17 cellular contexts compared by ENCODE assay signal in the genomic region with DNA sequence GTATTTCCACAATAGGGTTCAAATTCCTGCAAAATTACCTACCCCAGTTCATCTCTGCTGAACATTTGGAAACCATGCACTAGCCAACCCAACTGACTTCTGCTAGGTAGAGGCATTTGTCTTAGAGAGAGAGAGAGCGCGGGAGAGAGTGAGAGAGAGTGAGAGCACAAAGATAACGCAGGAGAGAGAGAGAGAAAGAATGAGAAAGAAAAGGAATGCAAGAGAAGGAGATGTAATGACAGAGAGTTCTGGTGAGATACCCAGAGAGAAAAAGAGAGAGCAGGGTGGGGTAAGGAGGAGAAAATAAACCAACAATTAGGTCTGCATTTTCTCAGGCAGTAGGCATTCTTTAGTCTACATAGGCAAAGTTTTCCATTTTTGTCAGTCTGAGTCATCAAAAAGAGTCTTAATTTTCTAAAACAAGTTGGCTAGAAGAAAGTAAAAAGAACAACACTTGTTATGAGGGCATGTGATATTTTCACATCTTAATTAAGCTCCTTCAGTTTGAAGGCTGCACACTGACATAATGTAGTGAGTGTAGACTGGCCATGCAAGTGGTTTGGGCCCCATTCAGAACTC.
DNase-seq lines count a peak whose midpoint lies in the region; ATAC-seq and TF ChIP-seq lines count a peak whose summit lies in the region.
"Had no signal": no experiment of that assay in that cellular context is flagged by ENCODE, and none has a peak within 500 bp of the region (broad histone marks: within the 10 kb centered on the region; RNA-seq: fewer than 3 reads in every experiment).

No MANE protein-coding gene starts in this region.

- H3K27me3 ChIP-seq in mesenchymal stem cell (ENCODE audit: control insufficient read depth in 1 of 2, insufficient read depth in 1 of 2, low read length in 2 of 2) = no peaks in the 10 kb centered on the region

- no peak overlapping the region for H2AK5ac ChIP-seq in mesenchymal stem cell (ENCODE audit: low read length, severe bottlenecking)

- H3K9ac ChIP-seq in mesenchymal stem cell (ENCODE audit: low read length) = no peak overlapping the region

- ATAC-seq in GM21786 (IDR thresholded peaks at IDR 0.05; ENCODE audit: unreplicated experiment) (no peak), GM19455 (IDR thresholded peaks at IDR 0.05; ENCODE audit: unreplicated experiment) (no peak)
- ATAC-seq: left lobe of liver; right cardiac atrium; stimulated activated naive CD8-positive, alpha-beta T cell treated with anti-CD3 and anti-CD28 coated beads, Interleukin-15, Interleukin-2, amounts not matched to agents 100 U/mL and 50 U/mL, for 24 hours had no signal

- H2BK120ac ChIP-seq in mesenchymal stem cell (ENCODE audit: low read depth, low read length) = no peak overlapping the region

- DNase-seq in AG04449 (ENCODE audit: low read depth, low spot score) = peak; percentile 51
- peak; percentile 35 for DNase-seq in astrocyte of the spinal cord (ENCODE audit: low read depth, low spot score)
- peak; percentile 16 for DNase-seq in mesenchymal stem cell
- DNase-seq in NCI-H2081 (lab: John Stamatoyannopoulos, UW) = no peak
- DNase-seq in NCI-H146 treated with DMSO at 0.1 percent for 48 hours (lab: John Stamatoyannopoulos, UW; ENCODE audit: unreplicated experiment) = no peak
- DNase-seq: activated CD4-positive, alpha-beta T cell treated with anti-CD3 and anti-CD28 coated beads for 4 hours; activated CD8-positive, alpha-beta memory T cell treated with anti-CD3 and anti-CD28 coated beads, Interleukin-2, amount 50 U/mL, for 4 hours; activated gamma-delta T cell; aorta; dermis blood vessel endothelial cell; Kasumi-1; right cardiac atrium; stimulated activated naive CD8-positive, alpha-beta T cell treated with anti-CD3 and anti-CD28 coated beads, Interleukin-15, Interleukin-2, amounts not matched to agents 100 U/mL and 50 U/mL, for 24 hours had no signal

- H2BK15ac ChIP-seq in mesenchymal stem cell (ENCODE audit: low read depth, poor library complexity, severe bottlenecking) = no peak overlapping the region

- POLR2A ChIA-PET in AG04449 (lab: Yijun Ruan, JAX) = no interaction called here
- POLR2A ChIA-PET in HEK293 (lab: Yijun Ruan, JAX) = no interaction called here

- H3K4me3 ChIP-seq in AG04449 (ENCODE audit: low read depth, low read length) (no peak overlapping the region), HEK293 (ENCODE audit: low read depth, low read length) (no peak overlapping the region), astrocyte of the spinal cord (ENCODE audit: low read depth, low read length) (no peak overlapping the region), mesenchymal stem cell (ENCODE audit: insufficient read depth in 1 of 2, low read depth in 1 of 2, low read length in 2 of 2) (no peak overlapping the region)

- H3K9me3 ChIP-seq in HEK293 (ENCODE audit: control insufficient read depth, insufficient read depth, low read depth, low read length) (no peaks in the 10 kb centered on the region), mesenchymal stem cell (ENCODE audit: control insufficient read depth, low read length) (no peaks in the 10 kb centered on the region)

- H3K4ac ChIP-seq in mesenchymal stem cell (ENCODE audit: low read depth in 1 of 2, low read length in 2 of 2) = no peak overlapping the region

- no peak overlapping the region for H3K4me2 ChIP-seq in mesenchymal stem cell (ENCODE audit: low read length, poor library complexity, severe bottlenecking)

- no peak overlapping the region for H4K8ac ChIP-seq in mesenchymal stem cell (ENCODE audit: low read length)

- H3K14ac ChIP-seq in mesenchymal stem cell (ENCODE audit: low read length in 2 of 2) = no peak overlapping the region

- no peak for TF ChIP-seq CTCF in AG04449 (IDR thresholded peaks at IDR 0.05; ENCODE audit: insufficient read depth, low read length, missing control alignments)
- no peak for TF ChIP-seq CTCF in HEK293 (tag by site-specific recombination; IDR thresholded peaks at IDR 0.05)
- no peak for TF ChIP-seq CTCF in astrocyte of the spinal cord (IDR thresholded peaks at IDR 0.05; ENCODE audit: low read depth, low read length)

- 98% methylated on average over 3 of the region's 3 CpGs for WGBS in mesenchymal stem cell

- H3K27ac ChIP-seq in HEK293 (ENCODE audit: extremely low read depth, low read depth, low read length) (no peak overlapping the region), mesenchymal stem cell (ENCODE audit: low read length, poor library complexity, severe bottlenecking) (peak overlapping the region; percentile 53)

- H3K4me1 ChIP-seq in HEK293 (ENCODE audit: control insufficient read depth, insufficient read depth, low read length) (peaks cover 12% of the 10 kb centered on the region), mesenchymal stem cell (ENCODE audit: control insufficient read depth, insufficient read depth, low read depth, low read length) (peaks cover 9% of the 10 kb centered on the region)

- no peak overlapping the region for H4K91ac ChIP-seq in mesenchymal stem cell (ENCODE audit: low read length)

- no peak overlapping the region for H2AFZ ChIP-seq in mesenchymal stem cell (ENCODE audit: low read depth, low read length)

- H3K36me3 ChIP-seq in HEK293 (ENCODE audit: control insufficient read depth in 2 of 2, insufficient read depth in 1 of 2, low read length in 2 of 2) (peaks cover 25 to 46% of the 10 kb centered on the region in 2 experiments), mesenchymal stem cell (ENCODE audit: control insufficient read depth in 1 of 2, insufficient read depth in 2 of 2, low read depth in 1 of 2, low read length in 2 of 2) (peaks cover 14 to 89% of the 10 kb centered on the region in 2 experiments)

- H3K79me1 ChIP-seq in mesenchymal stem cell (replicated peaks; ENCODE audit: low read length, poor library complexity, severe bottlenecking) = peaks cover 7% of the 10 kb centered on the region

- H3K18ac ChIP-seq in mesenchymal stem cell (ENCODE audit: low read depth in 1 of 2, low read length in 2 of 2) = no peak overlapping the region

- CTCF ChIA-PET in AG04449 (lab: Yijun Ruan, JAX) (interaction anchor here (1.1 to 1.6 kb wide), 3 partner anchors 12 to 49 kb away, joined by 3 read pairs; no protein-coding TSS in a partner anchor), HEK293 (lab: Yijun Ruan, JAX) (no interaction called here)

- H2BK5ac ChIP-seq in mesenchymal stem cell (ENCODE audit: low read depth, low read length, poor library complexity, severe bottlenecking) = no peak overlapping the region

- in situ Hi-C loops in astrocyte of the spinal cord (cut with HindIII; ENCODE audit: low sequenced_read_pairs) = no loop called here

- H3K23ac ChIP-seq in mesenchymal stem cell (ENCODE audit: low read length in 2 of 2) = no peak overlapping the region

- no peak overlapping the region for H2BK12ac ChIP-seq in mesenchymal stem cell (ENCODE audit: low read length in 2 of 2)

TF ChIP-seq in HEK293, 187 proteins besides CTCF, POLR2A, EP300 and RAD21:
- peak; percentile 38; the same call in 1 of the 2 replicates for TF ChIP-seq ZNF596 (tag by site-specific recombination; IDR thresholded peaks at IDR 0.05)
- peak; percentile 94 for TF ChIP-seq PRDM1 (tag by site-specific recombination; IDR thresholded peaks at IDR 0.05)
- TF ChIP-seq ZNF366 (tag by site-specific recombination; conservative IDR thresholded peaks at IDR 0.05) = peak; percentile 43; the same call in 1 of the 2 replicates
- TF ChIP-seq KLF7 (tag by site-specific recombination; IDR thresholded peaks at IDR 0.05; ENCODE audit: borderline replicate concordance) = no peak
- TF ChIP-seq KLF16 (tag by site-specific recombination; IDR thresholded peaks at IDR 0.05) = no peak
- TF ChIP-seq ZNF626 (tag by site-specific recombination; IDR thresholded peaks at IDR 0.05) = no peak
- no peak for TF ChIP-seq ZNF473 (tag by site-specific recombination; IDR thresholded peaks at IDR 0.05)
- no peak for TF ChIP-seq ZNF48 (tag by site-specific recombination; IDR thresholded peaks at IDR 0.05)
- no peak for TF ChIP-seq ZNF76 (tag by site-specific recombination; IDR thresholded peaks at IDR 0.05; ENCODE audit: borderline replicate concordance, low read depth)

Comparison
In these comparisons a context has a peak if more than half of its experiments do, and no peak if none do; other contexts are left out.
1. DNase-seq: peak in AG04449 (single experiment), astrocyte of the spinal cord (single experiment) and mesenchymal stem cell (single experiment); none in NCI-H2081 (0 of 2) and NCI-H146 treated with DMSO at 0.1 percent for 48 hours (single experiment).